ENCODE assay signal across 22 cellular contexts in the genomic region with DNA sequence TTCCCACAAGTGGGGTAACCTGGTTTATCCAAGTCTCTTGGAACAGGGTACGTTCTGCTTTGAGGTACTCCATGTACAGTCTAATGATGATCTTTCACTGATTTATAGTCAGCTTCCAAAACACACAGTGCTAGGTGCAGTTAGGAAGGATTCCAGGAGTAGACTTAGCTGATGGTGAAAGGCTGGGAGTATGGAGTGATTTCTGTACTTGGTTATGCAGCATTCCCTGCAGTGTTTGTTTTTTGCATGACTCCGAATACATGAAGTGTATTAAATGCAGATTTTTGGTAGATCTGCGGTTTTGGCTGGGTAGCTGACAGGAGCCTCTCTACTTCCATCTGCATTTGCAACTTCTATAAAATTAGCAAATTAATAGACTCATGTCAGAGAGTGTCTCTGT. TPM values are rescaled to one million over a fixed set of nuclear protein-coding genes. Genes with fewer than 3 reads are reported as not detected.
DNase-seq lines count a peak whose midpoint lies in the region; ATAC-seq and TF ChIP-seq lines count a peak whose summit lies in the region.
"Had no signal": no experiment of that assay in that cellular context is flagged by ENCODE, and none has a peak within 500 bp of the region (broad histone marks: within the 10 kb centered on the region; RNA-seq: fewer than 3 reads in every experiment).

No MANE protein-coding gene starts in this region.

- ATAC-seq in activated CD4-positive, alpha-beta T cell treated with anti-CD3 and anti-CD28 coated beads for 36 hours: no peak
- ATAC-seq in CD8-positive, alpha-beta T cell: no peak
- ATAC-seq in activated B cell treated with CpG ODN at 0.5 μM for 24 hours (ENCODE audit: low read depth) (no peak), GM19397 (IDR thresholded peaks at IDR 0.05; ENCODE audit: unreplicated experiment) (no peak)
- ATAC-seq: activated CD4-positive, CD25-positive, alpha-beta regulatory T cell treated with anti-CD3 and anti-CD28 coated beads, Interleukin-2, amount 50 U/mL, for 24 hours had no signal

- H3K27ac Mint-ChIP-seq in activated CD4-positive, alpha-beta T cell treated with anti-CD3 and anti-CD28 coated beads for 36 hours: peak overlapping the region; percentile 62
- peak overlapping the region; percentile 32 for H3K27ac Mint-ChIP-seq in CD8-positive, alpha-beta T cell
- H3K27ac Mint-ChIP-seq in activated B cell treated with CpG ODN at 0.5 μM for 24 hours (peak overlapping the region; percentile 14), mesothelial cell of epicardium (peak overlapping the region; percentile 76)
- H3K27ac Mint-ChIP-seq: dendritic cell treated with granulocyte-macrophage colony-stimulating factor and Interleukin-4, amounts not matched to agents 40 ng/mL and 50 ng/mL, for 4 days; T-helper 1 cell treated with Interleukin-12 subunit alpha and Interleukin-12 subunit beta and Interleukin-4 antibody, amounts not matched to agents 30 μg/mL and 1 μg/mL, for 36 hours had no signal

- H3K4me1 Mint-ChIP-seq in activated CD4-positive, alpha-beta T cell treated with anti-CD3 and anti-CD28 coated beads for 36 hours: peaks cover 43% of the 10 kb centered on the region
- H3K4me1 Mint-ChIP-seq in CD8-positive, alpha-beta T cell (ENCODE audit: low read depth): peaks cover 45% of the 10 kb centered on the region
- peaks cover 49% of the 10 kb centered on the region for H3K4me1 Mint-ChIP-seq in activated B cell treated with CpG ODN at 0.5 μM for 24 hours
- peaks cover 26% of the 10 kb centered on the region for H3K4me1 Mint-ChIP-seq in mesothelial cell of epicardium

- CTCF ChIA-PET in activated CD4-positive, alpha-beta T cell treated with anti-CD3 and anti-CD28 coated beads for 36 hours (lab: Charles Lee): interaction anchor here (0.6 kb wide), 1 partner anchor 219 kb away, joined by 3 read pairs; no protein-coding TSS in a partner anchor
- CTCF ChIA-PET in CD8-positive, alpha-beta T cell (lab: Charles Lee): no interaction called here
- CTCF ChIA-PET in activated B cell treated with CpG ODN at 0.5 μM for 24 hours (lab: Charles Lee): no interaction called here

- H3K9me3 ChIP-seq in CD8-positive, alpha-beta T cell (ENCODE audit: low read length): no peaks in the 10 kb centered on the region
- H3K9me3 ChIP-seq: breast epithelium had no signal

- no peaks in the 10 kb centered on the region for H3K27me3 Mint-ChIP-seq in activated CD4-positive, alpha-beta T cell treated with anti-CD3 and anti-CD28 coated beads for 36 hours
- no peaks in the 10 kb centered on the region for H3K27me3 Mint-ChIP-seq in CD8-positive, alpha-beta T cell (ENCODE audit: low read depth)
- H3K27me3 Mint-ChIP-seq in activated B cell treated with CpG ODN at 0.5 μM for 24 hours: no peaks in the 10 kb centered on the region
- no peaks in the 10 kb centered on the region for H3K27me3 Mint-ChIP-seq in mesothelial cell of epicardium (ENCODE audit: low read depth)
- H3K27me3 Mint-ChIP-seq: dendritic cell treated with granulocyte-macrophage colony-stimulating factor and Interleukin-4, amounts not matched to agents 40 ng/mL and 50 ng/mL, for 4 days had no signal

- no peak overlapping the region for H3K4me3 ChIP-seq in CD8-positive, alpha-beta T cell (ENCODE audit: low read depth, low read length)
- H3K4me3 ChIP-seq: breast epithelium had no signal

- intact Hi-C loops in activated CD4-positive, alpha-beta T cell treated with anti-CD3 and anti-CD28 coated beads for 36 hours (cut with DNase I, micrococcal nuclease): no loop called here
- intact Hi-C loops in CD8-positive, alpha-beta T cell (cut with DNase I, micrococcal nuclease): loop anchor here (10.0 kb wide), 3 partner anchors 219 to 759 kb away; a partner anchor contains a TSS
- intact Hi-C loops in activated B cell treated with CpG ODN at 0.5 μM for 24 hours (cut with micrococcal nuclease): no loop called here

- no peaks in the 10 kb centered on the region for H3K27me3 ChIP-seq in CD8-positive, alpha-beta T cell (ENCODE audit: insufficient read depth, low read length)
- H3K27me3 ChIP-seq: breast epithelium had no signal

- TF ChIP-seq CTCF in CD8-positive, alpha-beta T cell (IDR thresholded peaks at IDR 0.05): no peak
- no peak for TF ChIP-seq CTCF in activated B cell treated with CpG ODN at 0.5 μM for 24 hours (IDR thresholded peaks at IDR 0.05)
- TF ChIP-seq CTCF in mesothelial cell of epicardium (IDR thresholded peaks at IDR 0.05; ENCODE audit: unreplicated experiment): no peak

- H3K36me3 ChIP-seq in CD8-positive, alpha-beta T cell (ENCODE audit: insufficient read depth, low read length): peaks cover 29% of the 10 kb centered on the region
- H3K36me3 ChIP-seq: breast epithelium had no signal

- POLR2A ChIA-PET in activated CD4-positive, alpha-beta T cell treated with anti-CD3 and anti-CD28 coated beads for 36 hours (lab: Charles Lee): interaction anchor here (1.6 kb wide), 1 partner anchor 24 kb away, joined by 7 read pairs; no protein-coding TSS in a partner anchor
- POLR2A ChIA-PET in CD8-positive, alpha-beta T cell (lab: Charles Lee): interaction anchor here (0.8 kb wide), 1 partner anchor 45 kb away, joined by 4 read pairs; no protein-coding TSS in a partner anchor
- POLR2A ChIA-PET in activated B cell treated with CpG ODN at 0.5 μM for 24 hours (lab: Charles Lee): interaction anchor here (0.5 to 0.6 kb wide), 2 partner anchors 11 to 367 kb away, joined by 3 to 6 read pairs; no protein-coding TSS in a partner anchor

- no peak overlapping the region for H3K4me3 Mint-ChIP-seq in activated CD4-positive, alpha-beta T cell treated with anti-CD3 and anti-CD28 coated beads for 36 hours
- no peak overlapping the region for H3K4me3 Mint-ChIP-seq in CD8-positive, alpha-beta T cell
- H3K4me3 Mint-ChIP-seq in activated B cell treated with CpG ODN at 0.5 μM for 24 hours (no peak overlapping the region), mesothelial cell of epicardium (no peak overlapping the region)
- H3K4me3 Mint-ChIP-seq: dendritic cell treated with granulocyte-macrophage colony-stimulating factor and Interleukin-4, amounts not matched to agents 40 ng/mL and 50 ng/mL, for 4 days; T-helper 1 cell treated with Interleukin-12 subunit alpha and Interleukin-12 subunit beta and Interleukin-4 antibody, amounts not matched to agents 30 μg/mL and 1 μg/mL, for 36 hours had no signal

- no peak for DNase-seq in activated CD4-positive, alpha-beta T cell treated with anti-CD3 and anti-CD28 coated beads for 36 hours
- DNase-seq in activated CD4-positive, alpha-beta T cell treated with anti-CD3 and anti-CD28 coated beads, Interleukin-2, amount 50 U/mL, for 48 hours: no peak
- no peak for DNase-seq in CD8-positive, alpha-beta T cell
- no peak for DNase-seq in activated B cell treated with CpG ODN at 0.5 μM for 24 hours
- DNase-seq in mesothelial cell of epicardium (ENCODE audit: low spot score in 2 of 2, unreplicated experiment in 2 of 2): no peak
- no peak for DNase-seq in NCI-H748 (lab: John Stamatoyannopoulos, UW; ENCODE audit: unreplicated experiment)
- DNase-seq in NCI-H524 (lab: John Stamatoyannopoulos, UW): no peak
- DNase-seq: activated CD8-positive, alpha-beta memory T cell treated with anti-CD3 and anti-CD28 coated beads, Interleukin-2, amount 50 U/mL, for 4 hours; GDM1; hippocampal formation; kidney; mammary epithelial cell; NCI-H1417; NCI-H2171; NCI-H748 treated with DMSO at 0.1 percent for 48 hours; SHP77; stimulated activated CD4-positive, alpha-beta T cell treated with anti-CD3 and anti-CD28 coated beads, Interleukin-2, amount 100 ng/mL, for 48 hours had no signal

- peaks cover 46% of the 10 kb centered on the region for H3K36me3 Mint-ChIP-seq in activated CD4-positive, alpha-beta T cell treated with anti-CD3 and anti-CD28 coated beads for 36 hours (ENCODE audit: low read depth)
- H3K36me3 Mint-ChIP-seq in CD8-positive, alpha-beta T cell: peaks cover 56% of the 10 kb centered on the region
- H3K36me3 Mint-ChIP-seq in activated B cell treated with CpG ODN at 0.5 μM for 24 hours (ENCODE audit: low read depth) (peaks cover 62% of the 10 kb centered on the region), mesothelial cell of epicardium (peaks cover 36% of the 10 kb centered on the region)

- no peaks in the 10 kb centered on the region for H3K9me3 Mint-ChIP-seq in activated CD4-positive, alpha-beta T cell treated with anti-CD3 and anti-CD28 coated beads for 36 hours (ENCODE audit: low read depth)
- H3K9me3 Mint-ChIP-seq in CD8-positive, alpha-beta T cell: no peaks in the 10 kb centered on the region
- H3K9me3 Mint-ChIP-seq in activated B cell treated with CpG ODN at 0.5 μM for 24 hours (no peaks in the 10 kb centered on the region), mesothelial cell of epicardium (no peaks in the 10 kb centered on the region)
- H3K9me3 Mint-ChIP-seq: dendritic cell treated with granulocyte-macrophage colony-stimulating factor and Interleukin-4, amounts not matched to agents 40 ng/mL and 50 ng/mL, for 4 days; T-helper 1 cell treated with Interleukin-12 subunit alpha and Interleukin-12 subunit beta and Interleukin-4 antibody, amounts not matched to agents 30 μg/mL and 1 μg/mL, for 36 hours had no signal

- H3K27ac ChIP-seq in CD8-positive, alpha-beta T cell (ENCODE audit: low read depth, low read length): no peak overlapping the region
- H3K27ac ChIP-seq: breast epithelium had no signal

- H3K4me1 ChIP-seq in CD8-positive, alpha-beta T cell (ENCODE audit: insufficient read depth, low read length): peaks cover 26% of the 10 kb centered on the region

RNA-seq across cellular contexts. Expression of a gene that starts 3.7 kb away (rescaled TPM):
- 100 to 1,000 TPM; 660 to 867 TPM for total RNA-seq in activated CD4-positive, alpha-beta T cell treated with anti-CD3 and anti-CD28 coated beads for 36 hours
- 100 to 1,000 TPM; 280 to 292 TPM for total RNA-seq in CD8-positive, alpha-beta T cell
- total RNA-seq in activated B cell treated with CpG ODN at 0.5 μM for 24 hours: 462 and 493 TPM in 2 replicates
- total RNA-seq in mesothelial cell of epicardium: 466 to 497 TPM (median 481 TPM) in 3 replicates

RNA-seq across cellular contexts. Expression of a gene that starts 43.9 kb away (rescaled TPM):
- 10 to 100 TPM; 34.1 to 40.7 TPM for total RNA-seq in activated CD4-positive, alpha-beta T cell treated with anti-CD3 and anti-CD28 coated beads for 36 hours
- 10 to 100 TPM; 23.9 to 29.2 TPM for total RNA-seq in CD8-positive, alpha-beta T cell
- 53.0 and 65.0 TPM in 2 replicates for total RNA-seq in activated B cell treated with CpG ODN at 0.5 μM for 24 hours
- total RNA-seq in mesothelial cell of epicardium: 47.5 to 52.0 TPM (median 49.5 TPM) in 3 replicates

RNA-seq across cellular contexts. Expression of a gene that starts 53.6 kb away (rescaled TPM):
- total RNA-seq in activated CD4-positive, alpha-beta T cell treated with anti-CD3 and anti-CD28 coated beads for 36 hours: 100 to 1,000 TPM; 116 to 160 TPM
- total RNA-seq in CD8-positive, alpha-beta T cell: 10 to 100 TPM; 25.8 to 30.3 TPM
- total RNA-seq in activated B cell treated with CpG ODN at 0.5 μM for 24 hours: 139 and 150 TPM in 2 replicates
- 18.1 to 20.2 TPM (median 19.4 TPM) in 3 replicates for total RNA-seq in mesothelial cell of epicardium

Comparison
In these comparisons a context has a peak if more than half of its experiments do, and no peak if none do; other contexts are left out.
1. H3K27ac Mint-ChIP-seq: peak in every context shown above with its lines; median percentile 76 in mesothelial cell of epicardium; 62 in activated CD4-positive, alpha-beta T cell treated with anti-CD3 and anti-CD28 coated beads for 36 hours; 32 in CD8-positive, alpha-beta T cell; 14 in activated B cell treated with CpG ODN at 0.5 μM for 24 hours.
2. intact Hi-C loops: an anchor here in CD8-positive, alpha-beta T cell (10.0 kb wide); none called in activated CD4-positive, alpha-beta T cell treated with anti-CD3 and anti-CD28 coated beads for 36 hours and activated B cell treated with CpG ODN at 0.5 μM for 24 hours.